ENCODE assay signal across 8 cellular contexts in the genomic region with DNA sequence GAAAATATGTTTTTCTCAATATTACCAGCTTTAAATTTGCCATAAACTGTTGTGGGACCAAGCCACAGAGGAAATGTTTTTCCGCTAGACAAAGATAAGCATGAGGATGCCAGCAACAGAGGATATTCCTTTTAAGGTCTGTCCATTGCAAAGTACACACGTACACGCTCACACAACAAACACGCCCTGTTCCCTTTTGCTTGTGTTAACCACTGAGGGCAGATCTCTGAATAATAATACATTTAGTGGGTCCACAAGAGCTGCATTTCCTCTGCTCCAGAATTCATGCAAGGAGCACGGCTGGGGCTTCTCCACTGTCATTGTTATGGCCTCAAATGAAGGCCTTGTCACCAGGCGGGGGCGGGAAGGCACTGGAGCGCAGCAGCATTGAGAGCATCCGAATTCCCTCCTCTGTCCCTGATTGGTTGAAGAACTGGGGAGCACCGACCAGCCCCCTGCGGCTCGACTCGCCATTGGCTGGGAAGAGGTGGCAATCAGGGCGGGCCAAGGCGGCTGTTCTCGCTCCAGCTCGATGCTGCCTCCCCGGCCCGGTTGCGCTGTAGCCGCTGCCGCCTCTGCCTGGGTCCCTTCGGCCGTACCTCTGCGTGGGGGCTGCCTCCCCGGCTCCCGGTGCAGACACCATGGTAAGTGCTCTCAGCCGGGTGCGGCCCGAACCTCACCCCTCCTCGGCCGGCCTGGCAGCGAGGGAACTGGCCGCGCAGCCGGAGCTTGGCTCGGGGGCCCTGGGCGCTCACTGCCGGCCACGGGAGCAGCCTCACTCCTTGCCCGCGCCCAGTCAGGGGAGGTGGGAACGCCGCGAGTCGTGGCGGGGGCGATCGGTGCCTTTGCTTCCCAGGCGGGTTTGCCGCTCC. TPM values are rescaled to one million over a fixed set of nuclear protein-coding genes. Genes with fewer than 3 reads are reported as not detected.
A peak's percentile ranks its signal among the peaks of the same experiment; 100 is the strongest.
DNase-seq lines count a peak whose midpoint lies in the region; ATAC-seq lines count a peak whose summit lies in the region.

A gene (plus strand): TSS at position 522 of the 872 bp plus-strand sequence. CDS start 120 bp downstream, at position 642.

- ATAC-seq in GM19035 (IDR thresholded peaks at IDR 0.05; ENCODE audit: unreplicated experiment), result peak; percentile 97
- peak; percentile 95 for ATAC-seq in HG03280 (IDR thresholded peaks at IDR 0.05; ENCODE audit: unreplicated experiment)

- peak within 1 kb of the TSS; percentile 83 for H2AFZ ChIP-seq in neuron (ENCODE audit: low read depth, low read length)

- H3K4me3 ChIP-seq in SJSA1, result peak within 1 kb of the TSS; percentile 38
- peak within 1 kb of the TSS; percentile 51 for H3K4me3 ChIP-seq in neuron (ENCODE audit: low read length)
- H3K4me3 ChIP-seq in subcutaneous abdominal adipose tissue (ENCODE audit: low read depth in 1 of 5, low read length in 5 of 5), result peak within 1 kb of the TSS; percentile 70 to 85 (median 74)

- 0 out of 2 replicates have a peak, but pooled peaks cover 2% of the 10 kb centered on the region for H3K9me3 ChIP-seq in SJSA1 (replicated peaks)
- no peaks in the 10 kb centered on the region for H3K9me3 ChIP-seq in neuron (ENCODE audit: low read length)
- no peaks in the 10 kb centered on the region for H3K9me3 ChIP-seq in subcutaneous abdominal adipose tissue (ENCODE audit: control insufficient read depth in 5 of 5, low read length in 5 of 5)

- H3K27ac ChIP-seq in SJSA1 (no peak within 1 kb of the TSS), subcutaneous abdominal adipose tissue (ENCODE audit: low read depth, low read length) (peak within 1 kb of the TSS; percentile 37)

- H3K36me3 ChIP-seq in SJSA1 (no peaks in the 10 kb centered on the region), neuron (ENCODE audit: insufficient read depth, low read length) (no peaks in the 10 kb centered on the region), subcutaneous abdominal adipose tissue (ENCODE audit: control insufficient read depth in 5 of 5, insufficient read depth in 5 of 5, low read length in 5 of 5) (no peaks in the 10 kb centered on the region)

- H3K4me1 ChIP-seq in SJSA1 (replicated peaks), result peaks cover 14% of the 10 kb centered on the region
- peaks cover 4% of the 10 kb centered on the region for H3K4me1 ChIP-seq in neuron (ENCODE audit: insufficient read depth, low read length)
- peaks cover 0 to 18% (median 16%) of the 10 kb centered on the region in 5 donors for H3K4me1 ChIP-seq in subcutaneous abdominal adipose tissue (ENCODE audit: control insufficient read depth in 5 of 5, insufficient read depth in 5 of 5, low read length in 5 of 5)

- H3K27me3 ChIP-seq in SJSA1 (replicated peaks) (peaks cover 21% of the 10 kb centered on the region), neuron (ENCODE audit: insufficient read depth, low read length) (no peaks in the 10 kb centered on the region), subcutaneous abdominal adipose tissue (ENCODE audit: control insufficient read depth in 5 of 5, insufficient read depth in 4 of 5, low read length in 5 of 5) (peaks cover 0 to 3% (median 0%) of the 10 kb centered on the region in 5 donors)

- peak; percentile 99 for DNase-seq in Ammon's horn (ENCODE audit: low spot score)
- peak; percentile 71 to 83 for DNase-seq in SJSA1 (ENCODE audit: low read depth in 1 of 2, low spot score in 2 of 2)
- peak; percentile 58 for DNase-seq in activated naive CD4-positive, alpha-beta T cell treated with anti-CD3 and anti-CD28 coated beads, Interleukin-2, amount 50 U/mL, for 16 hours
- DNase-seq in germinal center (ENCODE audit: low spot score), result peak; percentile 83

- peak within 1 kb of the TSS in 4 of 5 donors; percentile 22 to 73 (median 54) for H3K9ac ChIP-seq in subcutaneous abdominal adipose tissue (ENCODE audit: low read length in 5 of 5)

RNA-seq across cellular contexts. Expression of the gene that starts here (rescaled TPM):
- total RNA-seq in SJSA1 (2014; rRNA removed; shearing (Covaris generic)), result 0.74 and 1.0 TPM in 2 replicates
